ENCODE assay signal across 24 cellular contexts in genomic region chr16:54475019-54475418, GRCh38.
"Had no signal": no experiment of that assay in that cellular context is flagged by ENCODE, and none has a peak within 500 bp of the region (broad histone marks: within the 10 kb centered on the region; RNA-seq: fewer than 3 reads in every experiment).

No MANE protein-coding gene starts in this region.

- H3K27me3 ChIP-seq: brain microvascular endothelial cell, SJCRH30 had no signal

- H3K4me3 ChIP-seq: K562, SJCRH30 had no signal

- H3K9me3 ChIP-seq: SJCRH30 had no signal

- H3K36me3 Mint-ChIP-seq: activated naive CD4-positive, alpha-beta T cell treated with anti-CD3 and anti-CD28 coated beads, Interleukin-2, amount 50 U/mL, for 72 hours had no signal

- H3K27ac Mint-ChIP-seq: activated CD8-positive, alpha-beta T cell treated with anti-CD3 and anti-CD28 coated beads, Interleukin-2, amount 10 ng/mL, durations not matched to agents 7 days and 5 days; activated naive CD4-positive, alpha-beta T cell treated with anti-CD3 and anti-CD28 coated beads, Interleukin-2, amount 50 U/mL, for 72 hours; T-helper 1 cell treated with Interleukin-12 subunit alpha and Interleukin-12 subunit beta and Interleukin-4 antibody, amounts not matched to agents 30 μg/mL and 1 μg/mL, for 36 hours had no signal

- H3K4me3 Mint-ChIP-seq: activated CD8-positive, alpha-beta T cell treated with anti-CD3 and anti-CD28 coated beads, Interleukin-2, amount 10 ng/mL, durations not matched to agents 7 days and 5 days; T-helper 1 cell treated with Interleukin-12 subunit alpha and Interleukin-12 subunit beta and Interleukin-4 antibody, amounts not matched to agents 30 μg/mL and 1 μg/mL, for 36 hours had no signal

- H3K4me1 ChIP-seq: SJCRH30 had no signal

- H3K36me3 ChIP-seq: brain microvascular endothelial cell, SJCRH30 had no signal

- H3K27ac ChIP-seq: brain microvascular endothelial cell, SJCRH30 had no signal

- ATAC-seq: activated CD4-positive, CD25-positive, alpha-beta regulatory T cell treated with anti-CD3 and anti-CD28 coated beads, Interleukin-2, amount 50 U/mL, for 24 hours; activated CD8-positive, alpha-beta T cell treated with anti-CD3 and anti-CD28 coated beads, Interleukin-2, amount 10 ng/mL, durations not matched to agents 7 days and 5 days; activated naive CD4-positive, alpha-beta T cell treated with anti-CD3 and anti-CD28 coated beads, Interleukin-2, amount 50 U/mL, for 72 hours; K562; Panc1; Right ventricle myocardium inferior; SK-N-SH treated with all-trans-retinoic acid at 6 μM for 48 hours had no signal

- DNase-seq: activated CD4-positive, alpha-beta T cell treated with anti-CD3 and anti-CD28 coated beads for 48 hours; activated CD4-positive, alpha-beta T cell treated with anti-CD3 and anti-CD28 coated beads, Interleukin-2, amount 50 U/mL, for 4 hours; activated CD8-positive, alpha-beta memory T cell treated with anti-CD3 and anti-CD28 coated beads, Interleukin-2, amount 50 U/mL, for 48 hours; activated CD8-positive, alpha-beta T cell treated with anti-CD3 and anti-CD28 coated beads, Interleukin-2, amount 10 ng/mL, durations not matched to agents 7 days and 5 days; activated T-cell treated with anti-CD3 and anti-CD28 coated beads, Interleukin-2, amount 50 U/mL, for 1 hour; brain microvascular endothelial cell; caudate nucleus; Karpas-422; NCI-H1930; NCI-H2171; NCI-H2227 treated with DMSO at 0.1 percent for 48 hours; NCI-H446 treated with DMSO at 0.1 percent for 48 hours; NCI-H524 treated with DMSO at 0.1 percent for 48 hours; NCI-H748 treated with DMSO at 0.1 percent for 48 hours; OCI-M1; RPMI8226; SJCRH30 had no signal
